ENCODE assay signal across 21 cellular contexts in the genomic region with DNA sequence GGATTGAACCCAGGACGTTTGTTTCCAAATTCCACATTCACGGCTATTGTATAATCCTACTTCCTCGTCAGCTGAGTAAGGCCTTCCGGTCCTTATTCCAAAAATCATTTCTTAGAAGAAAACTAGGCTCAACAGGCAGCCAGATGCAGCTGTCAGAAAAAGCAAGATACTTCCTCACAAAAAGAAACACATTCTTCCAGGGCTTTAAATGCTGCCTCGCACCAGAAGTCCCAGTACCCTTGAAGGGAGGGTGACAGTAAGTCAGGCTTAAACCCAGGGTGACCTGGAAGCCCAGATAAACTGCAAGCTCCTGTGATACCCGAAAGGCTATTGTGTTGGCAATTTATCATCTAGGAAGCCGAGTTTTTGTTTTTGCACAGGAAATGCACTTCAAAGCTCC.
DNase-seq lines count a peak whose midpoint lies in the region; ATAC-seq and TF ChIP-seq lines count a peak whose summit lies in the region.
"Had no signal": no experiment of that assay in that cellular context is flagged by ENCODE, and none has a peak within 500 bp of the region (broad histone marks: within the 10 kb centered on the region; RNA-seq: fewer than 3 reads in every experiment).

No MANE protein-coding gene starts in this region.

- H3K36me3 Mint-ChIP-seq in nephron (ENCODE audit: low read depth): no peaks in the 10 kb centered on the region
- H3K36me3 Mint-ChIP-seq in type B pancreatic cell: no peaks in the 10 kb centered on the region

- no peaks in the 10 kb centered on the region for H3F3A ChIP-seq in MM.1S (ENCODE audit: insufficient read depth, low read length)

- H3K4me1 Mint-ChIP-seq in nephron (peaks cover 68% of the 10 kb centered on the region), type B pancreatic cell (ENCODE audit: unreplicated experiment) (peaks cover 39% of the 10 kb centered on the region)
- H3K4me1 Mint-ChIP-seq: activated naive CD8-positive, alpha-beta T cell treated with anti-CD3 and anti-CD28 coated beads, Interleukin-2, amount 50 U/mL, for 24 hours; activated T-helper 17 cell treated with anti-CD3 and anti-CD28 coated beads, Interleukin-2, amount 50 U/mL, for 72 hours; B cell had no signal

- H3K4me1 ChIP-seq in breast epithelium (no peaks in the 10 kb centered on the region), gastroesophageal sphincter (peaks cover 0 to 23% (median 0%) of the 10 kb centered on the region in 3 donors), MM.1S (ENCODE audit: low read length) (no peaks in the 10 kb centered on the region)

- no peaks in the 10 kb centered on the region for H3K27me3 ChIP-seq in breast epithelium
- no peaks in the 10 kb centered on the region for H3K27me3 ChIP-seq in gastroesophageal sphincter
- H3K27me3 ChIP-seq in MM.1S (replicated peaks; ENCODE audit: insufficient read depth, low read length): no peaks in the 10 kb centered on the region

- TF ChIP-seq EP300 in gastroesophageal sphincter (IDR thresholded peaks at IDR 0.05): no peak

- 31 to 44% methylated on average over 7 of the region's 7 CpGs for WGBS in gastroesophageal sphincter (ENCODE audit: low coverage in 1 of 2), 2 donors

- H4K20me1 ChIP-seq in MM.1S (ENCODE audit: insufficient read depth, low read length): no peaks in the 10 kb centered on the region

- no peaks in the 10 kb centered on the region for H3K9me3 ChIP-seq in breast epithelium
- no peaks in the 10 kb centered on the region for H3K9me3 ChIP-seq in gastroesophageal sphincter
- no peaks in the 10 kb centered on the region for H3K9me3 ChIP-seq in MM.1S (replicated peaks; ENCODE audit: insufficient read depth, low read length)

- H3K4me3 ChIP-seq in breast epithelium (no peak overlapping the region), gastroesophageal sphincter (no peak overlapping the region), MM.1S (ENCODE audit: low read length) (no peak overlapping the region)
- H3K4me3 ChIP-seq: GM12878 had no signal

- no peak for TF ChIP-seq CTCF in breast epithelium (IDR thresholded peaks at IDR 0.05)
- no peak for TF ChIP-seq CTCF in gastroesophageal sphincter (IDR thresholded peaks at IDR 0.05)
- TF ChIP-seq CTCF in nephron (IDR thresholded peaks at IDR 0.05; ENCODE audit: unreplicated experiment in 3 of 3): no peak
- TF ChIP-seq CTCF in type B pancreatic cell (conservative IDR thresholded peaks at IDR 0.05): no peak
- TF ChIP-seq CTCF in MM.1S (IDR thresholded peaks at IDR 0.05; ENCODE audit: low read length): no peak

- H3K9me2 ChIP-seq in MM.1S (replicated peaks; ENCODE audit: insufficient read depth, low read length): no peaks in the 10 kb centered on the region

- DNase-seq in breast epithelium (ENCODE audit: low spot score in 2 of 2) (peak in 1 of 2 donors; percentile 19), type B pancreatic cell (ENCODE audit: extremely low spot score, unreplicated experiment) (no peak), AML-193 (lab: John Stamatoyannopoulos, UW) (no peak), HUDEP-2 (lab: John Stamatoyannopoulos, UW; ENCODE audit: unreplicated experiment in 76 of 76) (no peak), MM.1S (no peak), SKM-1 (lab: John Stamatoyannopoulos, UW; ENCODE audit: unreplicated experiment) (no peak)
- DNase-seq: activated CD4-positive, CD25-positive, alpha-beta regulatory T cell; activated naive CD8-positive, alpha-beta T cell treated with anti-CD3 and anti-CD28 coated beads, Interleukin-2, amount 50 U/mL, for 24 hours; effector memory CD4-positive, alpha-beta T cell; foreskin fibroblast; Kasumi-1; NCI-H146; nucleus accumbens; SHP77; stimulated activated CD4-positive, alpha-beta T cell treated with anti-CD3 and anti-CD28 coated beads, Interleukin-4, amount 100 ng/mL, for 1 hour had no signal

- no peak for TF ChIP-seq POLR2A in breast epithelium (IDR thresholded peaks at IDR 0.05)
- TF ChIP-seq POLR2A in gastroesophageal sphincter (IDR thresholded peaks at IDR 0.05): no peak

- H3K4me2 ChIP-seq in MM.1S (ENCODE audit: low read depth, low read length): no peak overlapping the region

- intact Hi-C loops in breast epithelium (cut with DNase I; ENCODE audit: low total_unique reads): no loop called here

- no peak overlapping the region for H3K9ac ChIP-seq in MM.1S (ENCODE audit: low read length)

- H3K27ac ChIP-seq in breast epithelium: peak overlapping the region; percentile 81
- peak overlapping the region; percentile 7 to 67 (median 48) for H3K27ac ChIP-seq in gastroesophageal sphincter
- H3K27ac ChIP-seq in MM.1S (ENCODE audit: low read length): no peak overlapping the region

- H3K36me3 ChIP-seq in breast epithelium (no peaks in the 10 kb centered on the region), gastroesophageal sphincter (no peaks in the 10 kb centered on the region), MM.1S (replicated peaks; ENCODE audit: insufficient read depth, low read length) (no peaks in the 10 kb centered on the region)

- peak overlapping the region in 1 of 3 experiments; percentile 15 for H3K4me3 Mint-ChIP-seq in nephron
- H3K4me3 Mint-ChIP-seq in type B pancreatic cell: peak overlapping the region; percentile 18
- H3K4me3 Mint-ChIP-seq: activated naive CD8-positive, alpha-beta T cell treated with anti-CD3 and anti-CD28 coated beads, Interleukin-2, amount 50 U/mL, for 24 hours; activated T-helper 17 cell treated with anti-CD3 and anti-CD28 coated beads, Interleukin-2, amount 50 U/mL, for 72 hours; B cell; T-helper 1 cell treated with Interleukin-12 subunit alpha and Interleukin-12 subunit beta and Interleukin-4 antibody, amounts not matched to agents 30 μg/mL and 1 μg/mL, for 36 hours had no signal

- ATAC-seq in gastroesophageal sphincter: no peak
- ATAC-seq: activated naive CD8-positive, alpha-beta T cell treated with anti-CD3 and anti-CD28 coated beads, Interleukin-2, amount 50 U/mL, for 24 hours; activated T-helper 17 cell treated with anti-CD3 and anti-CD28 coated beads, Interleukin-2, amount 50 U/mL, for 72 hours; GM12878 had no signal

- H3K79me2 ChIP-seq in MM.1S (ENCODE audit: low read length): no peaks in the 10 kb centered on the region

- H3K27me3 Mint-ChIP-seq in nephron (ENCODE audit: low read depth): no peaks in the 10 kb centered on the region
- H3K27me3 Mint-ChIP-seq in type B pancreatic cell: no peaks in the 10 kb centered on the region
- H3K27me3 Mint-ChIP-seq: activated naive CD8-positive, alpha-beta T cell treated with anti-CD3 and anti-CD28 coated beads, Interleukin-2, amount 50 U/mL, for 24 hours; activated T-helper 17 cell treated with anti-CD3 and anti-CD28 coated beads, Interleukin-2, amount 50 U/mL, for 72 hours; B cell had no signal

- no peak overlapping the region for H2AFZ ChIP-seq in MM.1S (ENCODE audit: low read length)

- H3K27ac Mint-ChIP-seq in nephron (peak overlapping the region; percentile 95 to 96 (median 95)), type B pancreatic cell (peak overlapping the region; percentile 83)
- H3K27ac Mint-ChIP-seq: activated naive CD8-positive, alpha-beta T cell treated with anti-CD3 and anti-CD28 coated beads, Interleukin-2, amount 50 U/mL, for 24 hours; activated T-helper 17 cell treated with anti-CD3 and anti-CD28 coated beads, Interleukin-2, amount 50 U/mL, for 72 hours; B cell; T-helper 1 cell treated with Interleukin-12 subunit alpha and Interleukin-12 subunit beta and Interleukin-4 antibody, amounts not matched to agents 30 μg/mL and 1 μg/mL, for 36 hours had no signal

- H3K9me3 Mint-ChIP-seq in nephron: no peaks in the 10 kb centered on the region
- H3K9me3 Mint-ChIP-seq in type B pancreatic cell: no peaks in the 10 kb centered on the region
- H3K9me3 Mint-ChIP-seq: activated naive CD8-positive, alpha-beta T cell treated with anti-CD3 and anti-CD28 coated beads, Interleukin-2, amount 50 U/mL, for 24 hours; activated T-helper 17 cell treated with anti-CD3 and anti-CD28 coated beads, Interleukin-2, amount 50 U/mL, for 72 hours had no signal
